Comparison of ENCODE assay signal across 17 cellular contexts in the genomic region with DNA sequence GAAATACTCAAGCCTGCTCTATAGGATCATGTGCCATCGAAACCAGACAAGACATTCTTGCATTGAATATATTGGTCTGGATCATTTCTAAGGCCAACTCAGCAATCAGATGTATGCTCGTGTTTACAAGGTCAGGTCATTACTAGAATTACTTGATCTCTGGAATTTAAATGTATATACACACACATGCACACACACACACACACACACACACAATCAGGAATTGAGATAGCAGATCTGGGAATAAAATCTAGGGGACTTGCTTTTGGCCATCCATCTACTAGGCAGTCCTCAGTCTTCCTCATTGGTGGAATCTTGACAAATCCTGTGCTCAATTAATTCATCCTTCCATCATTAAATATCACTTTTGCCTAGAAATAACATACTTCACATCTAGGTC.
"Had no signal": no experiment of that assay in that cellular context is flagged by ENCODE, and none has a peak within 500 bp of the region (broad histone marks: within the 10 kb centered on the region; RNA-seq: fewer than 3 reads in every experiment).

No MANE protein-coding gene starts in this region.

- ATAC-seq: foreskin keratinocyte; left cardiac atrium; lower lobe of right lung; stimulated activated naive CD8-positive, alpha-beta T cell treated with anti-CD3 and anti-CD28 coated beads, Interleukin-15, amount 100 ng/mL, for 72 hours had no signal

- H3K36me3 ChIP-seq: neural progenitor cell, sigmoid colon had no signal

- H3K27me3 ChIP-seq: foreskin keratinocyte, sigmoid colon, testis had no signal

- H3K4me3 Mint-ChIP-seq: activated naive CD8-positive, alpha-beta T cell treated with anti-CD3 and anti-CD28 coated beads, Interleukin-2, amount 10 ng/mL, durations not matched to agents 7 days and 5 days; neural progenitor cell; stimulated activated naive CD8-positive, alpha-beta T cell treated with anti-CD3 and anti-CD28 coated beads, Interleukin-15, amount 100 ng/mL, for 72 hours had no signal

- H3K4me3 ChIP-seq: lower lobe of right lung, neural progenitor cell, sigmoid colon, testis had no signal

- H3K9me3 ChIP-seq: lower lobe of right lung, sigmoid colon, testis had no signal

- H3K27me3 Mint-ChIP-seq: activated naive CD8-positive, alpha-beta T cell treated with anti-CD3 and anti-CD28 coated beads, Interleukin-2, amount 10 ng/mL, durations not matched to agents 7 days and 5 days; stimulated activated naive CD8-positive, alpha-beta T cell treated with anti-CD3 and anti-CD28 coated beads, Interleukin-15, amount 100 ng/mL, for 72 hours had no signal

- H3K27ac Mint-ChIP-seq: activated naive CD8-positive, alpha-beta T cell treated with anti-CD3 and anti-CD28 coated beads, Interleukin-2, amount 10 ng/mL, durations not matched to agents 7 days and 5 days; neural progenitor cell; stimulated activated naive CD8-positive, alpha-beta T cell treated with anti-CD3 and anti-CD28 coated beads, Interleukin-15, amount 100 ng/mL, for 72 hours had no signal

- H3K27ac ChIP-seq: foreskin keratinocyte, lower lobe of right lung, neural progenitor cell, sigmoid colon had no signal

- H3K9me3 Mint-ChIP-seq: activated naive CD8-positive, alpha-beta T cell treated with anti-CD3 and anti-CD28 coated beads, Interleukin-2, amount 10 ng/mL, durations not matched to agents 7 days and 5 days; neural progenitor cell; stimulated activated naive CD8-positive, alpha-beta T cell treated with anti-CD3 and anti-CD28 coated beads, Interleukin-15, amount 100 ng/mL, for 72 hours had no signal

- H3K36me3 Mint-ChIP-seq: neural progenitor cell had no signal

- DNase-seq: activated CD4-positive, alpha-beta T cell treated with anti-CD3 and anti-CD28 coated beads, Interleukin-2, amount 50 U/mL, for 48 hours; activated CD4-positive, CD25-positive, alpha-beta regulatory T cell treated with anti-CD3 and anti-CD28 coated beads, Interleukin-2, amount 50 U/mL, for 72 hours; activated effector memory CD4-positive, alpha-beta T cell treated with Interleukin-2 at 50 U/mL for 16 hours; activated naive CD8-positive, alpha-beta T cell treated with anti-CD3 and anti-CD28 coated beads, Interleukin-2, amount 10 ng/mL, durations not matched to agents 7 days and 5 days; aorta; cerebellar nuclear complex; effector CD8-positive, alpha-beta T cell; foreskin keratinocyte; head of caudate nucleus; left cardiac atrium; lower lobe of right lung; sigmoid colon; stimulated activated CD4-positive, alpha-beta T cell treated with anti-CD3 and anti-CD28 coated beads, Interleukin-1b, Interleukin-23, amount 100 ng/mL, for 48 hours; stimulated activated naive CD8-positive, alpha-beta T cell treated with anti-CD3 and anti-CD28 coated beads, Interleukin-15, amount 100 ng/mL, for 72 hours; T-helper 9 cell; testis had no signal
